ENCODE assay signal across 1 cellular context in genomic region chr15:74464897-74465296, GRCh38.
TF ChIP-seq lines count a peak whose summit lies in the region.

No MANE protein-coding gene starts in this region.

TF ChIP-seq in GM12878, 131 proteins besides CTCF, POLR2A, EP300 and RAD21:
- TF ChIP-seq CBX3 (IDR thresholded peaks at IDR 0.05; ENCODE audit: borderline replicate concordance, low read depth) = no peak
- no peak for TF ChIP-seq CBX5 (IDR thresholded peaks at IDR 0.05; ENCODE audit: low read depth)
- no peak for TF ChIP-seq MYC (IDR thresholded peaks at IDR 0.05; ENCODE audit: insufficient read depth, insufficient read length, insufficient replicate concordance, low read length, severe bottlenecking)
- no peak for TF ChIP-seq ZNF622 (IDR thresholded peaks at IDR 0.05)
- TF ChIP-seq, protein P1, sequence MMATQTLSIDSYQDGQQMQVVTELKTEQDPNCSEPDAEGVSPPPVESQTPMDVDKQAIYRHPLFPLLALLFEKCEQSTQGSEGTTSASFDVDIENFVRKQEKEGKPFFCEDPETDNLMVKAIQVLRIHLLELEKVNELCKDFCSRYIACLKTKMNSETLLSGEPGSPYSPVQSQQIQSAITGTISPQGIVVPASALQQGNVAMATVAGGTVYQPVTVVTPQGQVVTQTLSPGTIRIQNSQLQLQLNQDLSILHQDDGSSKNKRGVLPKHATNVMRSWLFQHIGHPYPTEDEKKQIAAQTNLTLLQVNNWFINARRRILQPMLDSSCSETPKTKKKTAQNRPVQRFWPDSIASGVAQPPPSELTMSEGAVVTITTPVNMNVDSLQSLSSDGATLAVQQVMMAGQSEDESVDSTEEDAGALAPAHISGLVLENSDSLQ (IDR thresholded peaks at IDR 0.05) = no peak
- TF ChIP-seq NR2C2 (IDR thresholded peaks at IDR 0.05; ENCODE audit: borderline replicate concordance, control insufficient read depth, insufficient read length, low read depth) = no peak
- TF ChIP-seq CEBPB (IDR thresholded peaks at IDR 0.05; ENCODE audit: borderline replicate concordance in 1 of 2, low read depth in 2 of 2, low read length in 2 of 2) = no peak
- no peak for TF ChIP-seq NR2C1 (IDR thresholded peaks at IDR 0.05)
- no peak for TF ChIP-seq ESRRA (IDR thresholded peaks at IDR 0.05; ENCODE audit: low read length)
- no peak for TF ChIP-seq LARP7 (IDR thresholded peaks at IDR 0.05)
- TF ChIP-seq NFXL1 (IDR thresholded peaks at IDR 0.05; ENCODE audit: borderline replicate concordance) = no peak
TF ChIP-seq in GM12878: peak in this region for 0.
